8 cellular contexts compared by ENCODE assay signal in genomic region chr19:2061093-2061935, GRCh38. TPM values are rescaled to one million over a fixed set of nuclear protein-coding genes. Genes with fewer than 3 reads are reported as not detected.
DNase-seq lines count a peak whose midpoint lies in the region; ATAC-seq, FAIRE-seq and TF ChIP-seq lines count a peak whose summit lies in the region.

No MANE protein-coding gene starts in this region.

- no peaks in the 10 kb centered on the region for H3K27me3 Mint-ChIP-seq in type B pancreatic cell

- peak overlapping the region; percentile 98 for H3K27ac Mint-ChIP-seq in type B pancreatic cell

- intact Hi-C loops in heart left ventricle (cut with DNase I), result loop anchor here in 2 of 10 donors (1.0 to 10.0 kb wide), 2 partner anchors 10 to 197 kb away; partner anchors contain the start of genes KLF16 (in 1 of the 2) and MKNK2 (in 1 of the 2)

- peaks cover 14% of the 10 kb centered on the region for H3K4me1 Mint-ChIP-seq in type B pancreatic cell (ENCODE audit: unreplicated experiment)

- H3K36me3 Mint-ChIP-seq in type B pancreatic cell, result no peaks in the 10 kb centered on the region

- H3K27ac ChIP-seq in adipose tissue (ENCODE audit: low read depth, low read length) (peak overlapping the region; percentile 75), heart left ventricle (peak overlapping the region; percentile 97 to 100 (median 100))

- TF ChIP-seq CTCF in heart left ventricle (IDR thresholded peaks at IDR 0.05), result no peak
- TF ChIP-seq CTCF in type B pancreatic cell (conservative IDR thresholded peaks at IDR 0.05), result no peak

- peak overlapping the region; percentile 35 to 95 (median 72) for H3K4me3 ChIP-seq in heart left ventricle

- H3K4me3 Mint-ChIP-seq in type B pancreatic cell, result peak overlapping the region; percentile 94

- TF ChIP-seq POLR2A in GM12891 (IDR thresholded peaks at IDR 0.05; ENCODE audit: low read depth, low read length) (peak; percentile 59), heart left ventricle (IDR thresholded peaks at IDR 0.05) (peak; percentile 75 to 93)

- peaks cover 10 to 62% (median 49%) of the 10 kb centered on the region in 12 donors for H3K4me1 ChIP-seq in heart left ventricle

- H3K36me3 ChIP-seq in heart left ventricle, result no peaks in the 10 kb centered on the region

- DNase-seq in GM12891 (ENCODE audit: insufficient read length, low spot score) (peak; percentile 98), NCI-H1436 (lab: John Stamatoyannopoulos, UW) (peak; percentile 99), SW480 (ENCODE audit: low spot score) (peak; percentile 91), heart left ventricle (peak; percentile 99 to 100 (median 99)), pons (ENCODE audit: low spot score) (peak; percentile 98), type B pancreatic cell (ENCODE audit: extremely low spot score, unreplicated experiment) (peak; percentile 100)

- H3K9me3 Mint-ChIP-seq in type B pancreatic cell, result no peaks in the 10 kb centered on the region

- no peaks in the 10 kb centered on the region for H3K9me3 ChIP-seq in heart left ventricle

- no peaks in the 10 kb centered on the region for H3K27me3 ChIP-seq in heart left ventricle

- peak; percentile 87 for ATAC-seq in HG02798 (IDR thresholded peaks at IDR 0.05; ENCODE audit: poor library complexity, unreplicated experiment)
- peak; percentile 75 to 92 (median 88) for ATAC-seq in heart left ventricle

- FAIRE-seq in GM12891 (lab: Jason Lieb, UNC), result peak; percentile 98

- WGBS in adipose tissue, 3 donors, result 0 to 1% (median 0%) methylated on average over 69 to 80 of the region's 83 CpGs
- 0% methylated on average over 36 to 83 of the region's 83 CpGs for WGBS in heart left ventricle, 4 donors

TF ChIP-seq in GM12891, 5 proteins besides CTCF, POLR2A, EP300 and RAD21:
- TF ChIP-seq TAF1 (IDR thresholded peaks at IDR 0.05; ENCODE audit: low read depth, low read length), result peak; percentile 53
- 0 out of 2 replicates have a peak, but pooled peaks have one; percentile 49 for TF ChIP-seq POU2F2 (IDR thresholded peaks at IDR 0.05; ENCODE audit: low read depth, low read length)
- TF ChIP-seq PAX5 (IDR thresholded peaks at IDR 0.05; ENCODE audit: insufficient read depth, low read length, severe bottlenecking), result no peak
- no peak for TF ChIP-seq SPI1 (IDR thresholded peaks at IDR 0.05; ENCODE audit: low read depth, low read length)
- peak; percentile 80 for TF ChIP-seq POLR2AphosphoS5 (IDR thresholded peaks at IDR 0.05; ENCODE audit: low read depth, low read length)

RNA-seq across cellular contexts. Expression of gene MKNK2, which starts 10.3 kb away (rescaled TPM):
- polyA plus RNA-seq in GM12891 (2012; ENCODE audit: low read depth, missing spikeins), result 178 TPM
- polyA plus RNA-seq in adipose tissue (100 to 1,000 TPM; 175 to 226 (median 190) TPM), heart left ventricle (100 to 1,000 TPM; 110 to 197 TPM)
- total RNA-seq in heart left ventricle (100 to 1,000 TPM; 129 to 318 (median 155) TPM), type B pancreatic cell (ENCODE audit: low replicate concordance) (118 and 120 TPM in 2 replicates)

RNA-seq across cellular contexts. Expression of gene MOB3A, which starts 34.8 kb away (rescaled TPM):
- 112 TPM for polyA plus RNA-seq in GM12891 (2012; ENCODE audit: low read depth, missing spikeins)
- polyA plus RNA-seq in adipose tissue (10 to 100 TPM; 10.1 to 35.7 (median 28.6) TPM), heart left ventricle (10 to 100 TPM in 1 of 2 donors, 1 to 10 TPM in 1; 7.1 to 18.6 TPM)
- total RNA-seq in heart left ventricle (10 to 100 TPM; 10.8 to 32.3 (median 16.7) TPM), type B pancreatic cell (ENCODE audit: low replicate concordance) (34.6 and 37.8 TPM in 2 replicates)

RNA-seq across cellular contexts. Expression of gene IZUMO4, which starts 35.4 kb away (rescaled TPM):
- 47.3 TPM for polyA plus RNA-seq in GM12891 (2012; ENCODE audit: low read depth, missing spikeins)
- polyA plus RNA-seq in adipose tissue, result 10 to 100 TPM in 2 of 3 donors, 1 to 10 TPM in 1; 6.5 to 18.7 (median 17.0) TPM
- total RNA-seq in heart left ventricle, result 1 to 10 TPM in 8 of 9 donors, not detected in 1; 1.7 to 6.2 (median 2.3) TPM
- 1 to 10 TPM; 4.4 to 5.8 TPM for polyA plus RNA-seq in heart left ventricle
- total RNA-seq in type B pancreatic cell (ENCODE audit: low replicate concordance), result 4.9 and 7.4 TPM in 2 replicates

RNA-seq across cellular contexts. Expression of gene BTBD2, which starts 45.8 kb away (rescaled TPM):
- 42.2 TPM for polyA plus RNA-seq in GM12891 (2012; ENCODE audit: low read depth, missing spikeins)
- polyA plus RNA-seq in adipose tissue (10 to 100 TPM; 32.5 to 57.5 (median 47.4) TPM), heart left ventricle (10 to 100 TPM; 39.4 to 46.2 TPM)
- total RNA-seq in heart left ventricle (10 to 100 TPM; 47.3 to 81.8 (median 52.6) TPM), type B pancreatic cell (ENCODE audit: low replicate concordance) (72.5 and 118 TPM in 2 replicates)

Comparison
In these comparisons a context has a peak if more than half of its experiments do, and no peak if none do; other contexts are left out.
1. Peak in every context shown above with its lines: DNase-seq, ATAC-seq, H3K4me3 ChIP-seq and H3K27ac ChIP-seq.